Comparison of ENCODE assay signal across 8 cellular contexts in genomic region chr22:38202437-38203089, GRCh38. TPM values are rescaled to one million over a fixed set of nuclear protein-coding genes. Genes with fewer than 3 reads are reported as not detected.
DNase-seq lines count a peak whose midpoint lies in the region; ATAC-seq and TF ChIP-seq lines count a peak whose summit lies in the region.

No MANE protein-coding gene starts in this region.

- TF ChIP-seq EP300 in gastroesophageal sphincter (IDR thresholded peaks at IDR 0.05) = peak; percentile 87

- peak; percentile 22 for ATAC-seq in HG02973 (IDR thresholded peaks at IDR 0.05; ENCODE audit: unreplicated experiment)
- peak; percentile 77 for ATAC-seq in gastroesophageal sphincter
- ATAC-seq in aorta (ENCODE audit: low FRiP score) = peak; percentile 76

- H3K4me1 ChIP-seq in gastroesophageal sphincter = peaks cover 0 to 43% (median 24%) of the 10 kb centered on the region in 3 donors
- no peaks in the 10 kb centered on the region for H3K4me1 ChIP-seq in aorta (ENCODE audit: control insufficient read depth in 1 of 2, insufficient read depth in 2 of 2, low read length in 2 of 2)

- TF ChIP-seq POLR2A in gastroesophageal sphincter (IDR thresholded peaks at IDR 0.05) = no peak

- H3K27ac ChIP-seq in gastroesophageal sphincter (peak overlapping the region; percentile 98 to 99 (median 98)), aorta (ENCODE audit: low read depth in 1 of 2, low read length in 2 of 2) (peak overlapping the region; percentile 97 to 99)

- DNase-seq in NCI-H1092 treated with DMSO at 0.1 percent for 48 hours (lab: John Stamatoyannopoulos, UW) (peak; percentile 36), NCI-H1092 (lab: John Stamatoyannopoulos, UW) (no peak), RKO (ENCODE audit: low spot score) (peak; percentile 88), nucleus accumbens (lab: John Stamatoyannopoulos, UW) (peak in 31 of 56 donors; percentile 4 to 84 (median 42)), aorta (peak; percentile 92 to 97)
- peak; percentile 62 for DNase-seq in activated naive CD4-positive, alpha-beta T cell treated with anti-CD3 and anti-CD28 coated beads, Interleukin-2, amount 50 U/mL, for 16 hours

- peak in 3 of 4 experiments; percentile 30 to 53 (median 49) for TF ChIP-seq CTCF in gastroesophageal sphincter (IDR thresholded peaks at IDR 0.05)

- WGBS in gastroesophageal sphincter (ENCODE audit: low coverage in 1 of 2), 2 donors = no CpG with 5 or more reads among the region's 74 CpGs
- 1% methylated on average over 33 to 74 of the region's 74 CpGs for WGBS in aorta, 2 donors

- H3K27me3 ChIP-seq in gastroesophageal sphincter = no peaks in the 10 kb centered on the region
- no peaks in the 10 kb centered on the region for H3K27me3 ChIP-seq in aorta (ENCODE audit: control insufficient read depth in 1 of 2, insufficient read depth in 2 of 2, low read length in 1 of 2)

- H3K4me3 ChIP-seq in gastroesophageal sphincter (peak overlapping the region; percentile 71 to 93), aorta (ENCODE audit: low read length in 2 of 2) (peak overlapping the region; percentile 38 to 70)

- no peaks in the 10 kb centered on the region for H3K36me3 ChIP-seq in gastroesophageal sphincter
- no peaks in the 10 kb centered on the region for H3K36me3 ChIP-seq in aorta (ENCODE audit: control insufficient read depth in 1 of 2, insufficient read depth in 2 of 2, low read length in 1 of 2)

- H3K9me3 ChIP-seq in gastroesophageal sphincter (no peaks in the 10 kb centered on the region), aorta (ENCODE audit: control insufficient read depth, low read length) (no peaks in the 10 kb centered on the region)

- intact Hi-C loops in aorta (cut with DNase I) = loop anchor here (5.0 to 10.0 kb wide), 4 partner anchors 55 to 135 kb away; partner anchors contain the start of gene CSNK1E (in 2 of the 2)

RNA-seq across cellular contexts. Expression of gene MAFF, which starts 0.8 kb away (rescaled TPM):
- total RNA-seq in gastroesophageal sphincter = 10 to 100 TPM; 21.2 to 93.7 (median 51.2) TPM
- total RNA-seq in aorta = 100 to 1,000 TPM in 1 of 2 donors, 10 to 100 TPM in 1; 73.1 to 145 TPM
- 10 to 100 TPM; 57.4 to 86.8 TPM for polyA plus RNA-seq in aorta

RNA-seq across cellular contexts. Expression of gene PLA2G6, which starts 20.9 kb away (rescaled TPM):
- total RNA-seq in gastroesophageal sphincter (10 to 100 TPM in 3 of 4 donors, 1 to 10 TPM in 1; 4.4 to 30.5 (median 22.0) TPM), aorta (10 to 100 TPM; 25.0 to 25.8 TPM)
- polyA plus RNA-seq in aorta = 10 to 100 TPM in 1 of 2 donors, 1 to 10 TPM in 1; 8.8 to 74.1 TPM

Comparison
In these comparisons a context has a peak if more than half of its experiments do, and no peak if none do; other contexts are left out.
1. ATAC-seq: peak in every context shown above with its lines; median percentile 77 in gastroesophageal sphincter; 76 in aorta; 22 in HG02973.